In the genomic region with DNA sequence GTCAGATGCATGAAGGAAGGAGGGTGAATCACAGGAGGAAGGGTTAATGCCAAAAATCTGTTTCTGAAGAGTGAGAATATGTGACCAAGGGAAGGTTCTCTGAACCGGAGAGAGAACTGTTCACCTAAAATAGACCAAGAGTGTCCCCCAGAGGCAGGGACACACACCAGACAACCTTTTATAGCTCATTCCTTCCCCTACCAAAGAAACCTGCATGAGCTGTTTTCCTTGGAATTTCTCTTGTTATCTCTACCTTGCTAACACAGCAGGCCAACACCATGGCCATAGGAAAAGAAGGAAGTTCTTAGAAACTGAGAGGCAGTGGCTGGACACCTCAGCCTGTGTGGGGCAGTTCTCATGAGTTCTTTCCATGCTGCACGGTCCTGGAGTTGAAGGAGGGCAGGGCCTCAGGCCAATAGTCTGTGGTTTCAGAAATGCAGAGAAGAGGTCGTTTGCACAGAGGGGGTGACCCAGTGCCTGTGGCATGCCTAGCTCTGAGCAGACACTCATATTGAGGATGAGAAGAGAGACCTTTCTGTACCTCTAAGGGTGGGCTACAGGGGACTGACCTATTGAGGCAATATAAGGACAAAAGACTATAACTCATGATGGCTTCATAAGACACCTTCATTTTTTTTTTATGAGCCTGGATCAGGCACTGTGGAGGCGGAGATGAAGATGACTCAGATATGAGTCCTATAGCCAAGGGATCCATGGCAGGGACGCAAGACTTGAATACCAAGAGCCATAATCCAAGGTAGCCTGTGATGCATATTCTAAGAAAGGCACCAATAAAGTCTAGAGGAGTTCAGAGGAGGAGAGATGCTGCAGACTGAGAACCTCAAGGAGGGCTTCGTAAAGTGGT, we compare ENCODE assay signal across 14 cellular contexts. TPM values are rescaled to one million over a fixed set of nuclear protein-coding genes. Genes with fewer than 3 reads are reported as not detected.
DNase-seq lines count a peak whose midpoint lies in the region; ATAC-seq, FAIRE-seq and TF ChIP-seq lines count a peak whose summit lies in the region.
"Had no signal": no experiment of that assay in that cellular context is flagged by ENCODE, and none has a peak within 500 bp of the region (broad histone marks: within the 10 kb centered on the region; RNA-seq: fewer than 3 reads in every experiment).

No MANE protein-coding gene starts in this region.

- DNase-seq in Caki2 (ENCODE audit: low read depth) (peak; percentile 65), HT1080 (ENCODE audit: low read depth) (peak; percentile 74), K562 (ENCODE audit: extremely low read depth in 1 of 4, low spot score in 3 of 4) (no peak), kidney tubule cell (ENCODE audit: low spot score) (peak; percentile 48), NCI-H748 treated with DMSO at 0.1 percent for 48 hours (lab: John Stamatoyannopoulos, UW) (no peak), sigmoid colon (no peak)
- DNase-seq: mesenchymal stem cell, NCI-H2081 treated with DMSO at 0.1 percent for 48 hours had no signal

- H3K27ac ChIP-seq in K562 (ENCODE audit: extremely low read depth, low read depth, low read length), result no peak overlapping the region
- no peak overlapping the region for H3K27ac ChIP-seq in sigmoid colon
- H3K27ac ChIP-seq: upper lobe of right lung had no signal

- no peaks in the 10 kb centered on the region for H3K9me3 ChIP-seq in K562 (replicated peaks; ENCODE audit: control insufficient read depth, insufficient read depth, low read depth, low read length)
- H3K9me3 ChIP-seq in sigmoid colon, result peaks cover 0 to 5% (median 0%) of the 10 kb centered on the region in 4 donors
- H3K9me3 ChIP-seq: upper lobe of right lung had no signal

- intact Hi-C loops in K562 (cut with micrococcal nuclease) (loop anchor here (10.0 kb wide), 1 partner anchor 255 kb away; no protein-coding TSS in a partner anchor), sigmoid colon (cut with DNase I) (loop anchor here (10.0 kb wide), 1 partner anchor 95 kb away; no protein-coding TSS in a partner anchor)

- POLR2A ChIA-PET in K562 (lab: Yijun Ruan, JAX), result interaction anchor here (1.0 kb wide), 1 partner anchor 15 kb away, joined by 3 read pairs; no protein-coding TSS in a partner anchor

- no peaks in the 10 kb centered on the region for H3K36me3 ChIP-seq in K562 (ENCODE audit: control insufficient read depth, insufficient read depth, low read length)
- H3K36me3 ChIP-seq in sigmoid colon, result no peaks in the 10 kb centered on the region
- H3K36me3 ChIP-seq: upper lobe of right lung had no signal

- H3K4me1 ChIP-seq in K562 (replicated peaks in 1 of 2; ENCODE audit: control insufficient read depth in 2 of 2, insufficient read depth in 2 of 2, low read length in 2 of 2), result peaks cover 0 to 7% of the 10 kb centered on the region in 2 experiments; a peak in 1 of 5 replicates
- H3K4me1 ChIP-seq in sigmoid colon, result no peaks in the 10 kb centered on the region
- H3K4me1 ChIP-seq: upper lobe of right lung had no signal

- H3K27me3 ChIP-seq in K562 (ENCODE audit: control insufficient read depth in 2 of 2, insufficient read depth in 2 of 2, low read length in 2 of 2), result peaks cover 35 to 47% of the 10 kb centered on the region in 2 experiments
- no peaks in the 10 kb centered on the region for H3K27me3 ChIP-seq in sigmoid colon
- H3K27me3 ChIP-seq: upper lobe of right lung had no signal

- TF ChIP-seq RAD21 in K562 (CRISPR knock-in tag; conservative IDR thresholded peaks at IDR 0.05 in 1 of 2, IDR thresholded peaks at IDR 0.05 in 1 of 2), result peak in 1 of 2 experiments; percentile 33; a peak in 1 of 4 replicates

- no peaks in the 10 kb centered on the region for H3K9me1 ChIP-seq in K562 (ENCODE audit: control insufficient read depth, insufficient read depth, low read length)

- no peak overlapping the region for H3K4me2 ChIP-seq in K562 (ENCODE audit: insufficient read depth, low read length)

- no peak for FAIRE-seq in K562 (lab: Jason Lieb, UNC)
- FAIRE-seq: colon had no signal

- TF ChIP-seq EP300 in K562 (IDR thresholded peaks at IDR 0.05; ENCODE audit: low read length), result no peak
- TF ChIP-seq EP300 in sigmoid colon (IDR thresholded peaks at IDR 0.05), result no peak

- no peak overlapping the region for H3K9ac ChIP-seq in K562 (ENCODE audit: insufficient read depth in 1 of 2, low read depth in 2 of 2, low read length in 2 of 2)

- 3% methylated on average over 6 of the region's 6 CpGs for WGBS in K562 (ENCODE audit: insufficient coverage, low coverage, missing lambda C conversion rate)
- 74 to 78% methylated on average over 6 of the region's 6 CpGs for WGBS in sigmoid colon, 2 donors

- H3K4me3 ChIP-seq in K562, result no peak overlapping the region
- H3K4me3 ChIP-seq in sigmoid colon, result no peak overlapping the region
- H3K4me3 ChIP-seq: upper lobe of right lung had no signal

- CTCF ChIA-PET in K562 (lab: Yijun Ruan, JAX; ENCODE audit: low intra/inter-chr PET ratio), result no interaction called here

- in situ Hi-C loops in Caki2 (cut with HindIII; ENCODE audit: low pct_unique_long_range_greater_than_20kb, low sequenced_read_pairs) (no loop called here), K562 (cut with MboI) (no loop called here)

- no peak overlapping the region for H2AFZ ChIP-seq in K562 (ENCODE audit: low read depth, low read length)

- peaks cover 6% of the 10 kb centered on the region; the same call in 1 of the 2 replicates for H4K20me1 ChIP-seq in K562 (replicated peaks; ENCODE audit: control insufficient read depth, insufficient read depth, low read length)

- TF ChIP-seq CTCF in K562 (IDR thresholded peaks at IDR 0.05 in 2 of 3, conservative IDR thresholded peaks at IDR 0.05 in 1 of 3; ENCODE audit: insufficient read depth in 2 of 3, low read depth in 1 of 3, low read length in 3 of 3), result peak in 2 of 3 experiments; percentile 18 to 38; a peak in 2 of 6 replicates
- no peak for TF ChIP-seq CTCF in sigmoid colon (IDR thresholded peaks at IDR 0.05)

- H3K79me2 ChIP-seq in K562 (ENCODE audit: control insufficient read depth, insufficient read depth, low read length), result no peaks in the 10 kb centered on the region

- BruUV-seq in K562 (replicated peaks; lab: Mats Ljungman, UMichigan), result no TSS peak

- TF ChIP-seq POLR2A in K562 (conservative IDR thresholded peaks at IDR 0.05) (no peak), sigmoid colon (IDR thresholded peaks at IDR 0.05) (no peak)

- ATAC-seq in K562 (no peak; the same call in 2 of the 3 replicates), GM21423 (IDR thresholded peaks at IDR 0.05; ENCODE audit: unreplicated experiment) (no peak)
- no peak for ATAC-seq in activated CD4-positive, CD25-positive, alpha-beta regulatory T cell treated with anti-CD3 and anti-CD28 coated beads, Interleukin-2, amount 50 U/mL, for 24 hours
- ATAC-seq: upper lobe of right lung had no signal

RNA-seq across cellular contexts. Expression of gene IGFN1, which starts 39.4 kb away (rescaled TPM):
- total RNA-seq in Caki2 (2014; rRNA removed; shearing (Covaris generic); ENCODE audit: low replicate concordance), result 65.4 and 75.0 TPM in 2 replicates
- total RNA-seq in HT1080 (2014; rRNA removed; shearing (Covaris generic)), result 0.14 and 0.17 TPM in 2 replicates
- 0.02 and 0.10 TPM in 2 replicates for polyA plus RNA-seq in HT1080 (2015; cell fraction: cytosol; rRNA removed)
- 0.32 and 0.61 TPM in 2 replicates for polyA plus RNA-seq in HT1080 (2015; cell fraction: nucleus; rRNA removed)
- total RNA-seq in K562 (2011; cell fraction: chromatin; rRNA removed; ENCODE audit: low replicate concordance), result 0.05 and 0.16 TPM in 2 replicates
- total RNA-seq in K562 (2011; cell fraction: nucleolus; rRNA removed), result not detected in 2 replicates
- total RNA-seq in K562 (2011; cell fraction: nucleoplasm; rRNA removed), result not detected in 2 replicates
- total RNA-seq in K562 (2014; rRNA removed) (not detected in 2 replicates), K562 (2014; rRNA removed; fragmentation: Illumina TruSeq; extraction: Trizol) (not detected in 2 replicates), K562 (2015; rRNA removed; fragmentation: Illumina TruSeq; extraction: Trizol) (not detected in 2 replicates), K562 (2021) (not detected in 2 replicates), sigmoid colon (under 1 TPM in 2 of 4 donors, not detected in 2; 0.14 to 0.55 TPM)
- polyA plus RNA-seq in K562 (2011; rRNA removed) (not detected in 2 replicates), K562 (2014; fragmentation: Illumina TruSeq; extraction: Trizol) (not detected in 2 replicates), K562 (2014; fragmentation: Nextera tagmentation; extraction: Ambion mirVana) (not detected), K562 (2014; rRNA removed) (0.04 TPM in 1 of 2 replicates, not detected in the other), sigmoid colon (under 1 TPM in 2 of 3 donors, not detected in 1; under 0.01 to 0.15 TPM)
- polyA plus RNA-seq in K562 (2011; cell fraction: cytosol; rRNA removed), result not detected in 2 replicates
- polyA plus RNA-seq in K562 (2011; cell fraction: nucleus; rRNA removed), result 0.06 TPM in 1 of 2 replicates, not detected in the other
- 0.03 and 0.17 TPM in 2 replicates for polyA plus RNA-seq in K562 (2012)
- polyA minus RNA-seq in K562 (2011; rRNA and poly(A)+ RNA removed), result not detected in 2 replicates
- not detected in 2 replicates for polyA minus RNA-seq in K562 (2011; cell fraction: cytosol; rRNA and poly(A)+ RNA removed)
- 0.11 TPM in 1 of 2 replicates, not detected in the other for polyA minus RNA-seq in K562 (2011; cell fraction: nucleus; rRNA and poly(A)+ RNA removed)
- total RNA-seq: activated T-helper 1 cell treated with anti-CD3 and anti-CD28 coated beads, Interleukin-12 subunit alpha, Interleukin-12 subunit beta, Interleukin-2, Interleukin-4 antibody, amounts not matched to agents 30 ng/mL and 10 ng/mL and 1 ng/mL, durations not matched to agents 14 hours and 24 hours and 36 hours; OCI-LY7 had no signal

RNA-seq across cellular contexts. Expression of gene PKP1, which starts 53.3 kb away (rescaled TPM):
- total RNA-seq in Caki2 (2014; rRNA removed; shearing (Covaris generic); ENCODE audit: low replicate concordance), result not detected in 2 replicates
- total RNA-seq in HT1080 (2014; rRNA removed; shearing (Covaris generic)), result not detected in 2 replicates
- polyA plus RNA-seq in HT1080 (2015; cell fraction: cytosol; rRNA removed), result not detected in 2 replicates
- not detected in 2 replicates for polyA plus RNA-seq in HT1080 (2015; cell fraction: nucleus; rRNA removed)
- total RNA-seq in K562 (2011; cell fraction: chromatin; rRNA removed; ENCODE audit: low replicate concordance), result not detected in 2 replicates
- not detected in 2 replicates for total RNA-seq in K562 (2011; cell fraction: nucleolus; rRNA removed)
- not detected in 2 replicates for total RNA-seq in K562 (2011; cell fraction: nucleoplasm; rRNA removed)
- total RNA-seq in K562 (2014; rRNA removed) (not detected in 2 replicates), K562 (2014; rRNA removed; fragmentation: Illumina TruSeq; extraction: Trizol) (not detected in 2 replicates), K562 (2015; rRNA removed; fragmentation: Illumina TruSeq; extraction: Trizol) (not detected in 2 replicates), K562 (2021) (not detected in 2 replicates), sigmoid colon (under 1 TPM in 2 of 4 donors, not detected in 2; under 0.01 to 0.16 TPM)
- polyA plus RNA-seq in K562 (2011; rRNA removed) (not detected in 2 replicates), K562 (2014; fragmentation: Illumina TruSeq; extraction: Trizol) (not detected in 2 replicates), K562 (2014; fragmentation: Nextera tagmentation; extraction: Ambion mirVana) (not detected), K562 (2014; rRNA removed) (not detected in 2 replicates), sigmoid colon (under 1 TPM; under 0.01 to 0.60 (median 0.48) TPM)
- polyA plus RNA-seq in K562 (2011; cell fraction: cytosol; rRNA removed), result not detected in 2 replicates
- polyA plus RNA-seq in K562 (2011; cell fraction: nucleus; rRNA removed), result not detected in 2 replicates
- polyA plus RNA-seq in K562 (2012), result not detected in 2 replicates
- not detected in 2 replicates for polyA minus RNA-seq in K562 (2011; rRNA and poly(A)+ RNA removed)
- polyA minus RNA-seq in K562 (2011; cell fraction: cytosol; rRNA and poly(A)+ RNA removed), result not detected in 2 replicates
- not detected in 2 replicates for polyA minus RNA-seq in K562 (2011; cell fraction: nucleus; rRNA and poly(A)+ RNA removed)
- total RNA-seq: activated T-helper 1 cell treated with anti-CD3 and anti-CD28 coated beads, Interleukin-12 subunit alpha, Interleukin-12 subunit beta, Interleukin-2, Interleukin-4 antibody, amounts not matched to agents 30 ng/mL and 10 ng/mL and 1 ng/mL, durations not matched to agents 14 hours and 24 hours and 36 hours; OCI-LY7 had no signal

Comparison
In these comparisons a context has a peak if more than half of its experiments do, and no peak if none do; other contexts are left out.
1. DNase-seq: peak in Caki2 (single experiment), HT1080 (single experiment) and kidney tubule cell (single experiment); none in K562 (0 of 4), NCI-H748 treated with DMSO at 0.1 percent for 48 hours (single experiment) and sigmoid colon (single experiment).
2. CTCF ChIP-seq: peak in K562 (2 of 3); none in sigmoid colon (0 of 4).
3. RNA of gene IGFN1, which starts 39.4 kb away (total RNA-seq): 65.4 to 75.0 TPM in Caki2; 0.14 to 0.17 TPM in HT1080, 0.14 to 0.55 TPM in sigmoid colon and 0.05 to 0.16 TPM in K562; every median in the first group is over 10 times any median in the second.